Comparison of ENCODE assay signal across 17 cellular contexts in genomic region chr6:129493396-129493902, GRCh38.
DNase-seq lines count a peak whose midpoint lies in the region; ATAC-seq and TF ChIP-seq lines count a peak whose summit lies in the region.
"Had no signal": no experiment of that assay in that cellular context is flagged by ENCODE, and none has a peak within 500 bp of the region (broad histone marks: within the 10 kb centered on the region; RNA-seq: fewer than 3 reads in every experiment).

No MANE protein-coding gene starts in this region.

- H3K4me3 ChIP-seq in foreskin fibroblast (ENCODE audit: low read depth in 1 of 2, low read length in 2 of 2): no peak overlapping the region
- H3K4me3 ChIP-seq: lung, ovary, SJSA1 had no signal

- H3K36me3 Mint-ChIP-seq in stimulated activated naive CD8-positive, alpha-beta T cell treated with anti-CD3 and anti-CD28 coated beads, Interleukin-15, Interleukin-2, amounts not matched to agents 100 ng/mL and 50 ng/mL, for 24 hours (ENCODE audit: low read depth): peaks cover 36% of the 10 kb centered on the region
- peaks cover 45% of the 10 kb centered on the region for H3K36me3 Mint-ChIP-seq in activated naive CD8-positive, alpha-beta T cell treated with anti-CD3 and anti-CD28 coated beads for 36 hours
- no peaks in the 10 kb centered on the region for H3K36me3 Mint-ChIP-seq in nephron progenitor cell (ENCODE audit: low read depth)

- ATAC-seq in stimulated activated naive CD8-positive, alpha-beta T cell treated with anti-CD3 and anti-CD28 coated beads, Interleukin-15, Interleukin-2, amounts not matched to agents 100 U/mL and 50 U/mL, for 24 hours: no peak
- ATAC-seq in HG03520 (IDR thresholded peaks at IDR 0.05; ENCODE audit: unreplicated experiment): no peak
- ATAC-seq: activated T-helper 17 cell treated with anti-CD3 and anti-CD28 coated beads, Interleukin-2, amount 50 U/mL, for 72 hours; stimulated activated effector memory CD8-positive, alpha-beta T cell treated with anti-CD3 and anti-CD28 coated beads, Interleukin-12 subunit alpha, Interleukin-12 subunit beta, amount 100 ng/mL, for 72 hours had no signal

- TF ChIP-seq CTCF in foreskin fibroblast (IDR thresholded peaks at IDR 0.05; ENCODE audit: low read depth, low read length): no peak
- TF ChIP-seq CTCF in nephron progenitor cell (IDR thresholded peaks at IDR 0.05): no peak

- H3K4me3 Mint-ChIP-seq in stimulated activated naive CD8-positive, alpha-beta T cell treated with anti-CD3 and anti-CD28 coated beads, Interleukin-15, Interleukin-2, amounts not matched to agents 100 ng/mL and 50 ng/mL, for 24 hours: peak overlapping the region; percentile 7
- no peak overlapping the region for H3K4me3 Mint-ChIP-seq in activated naive CD8-positive, alpha-beta T cell treated with anti-CD3 and anti-CD28 coated beads for 36 hours
- no peak overlapping the region for H3K4me3 Mint-ChIP-seq in nephron progenitor cell
- H3K4me3 Mint-ChIP-seq: activated B cell treated with CpG ODN at 0.5 μM for 24 hours; activated T-helper 17 cell treated with anti-CD3 and anti-CD28 coated beads, Interleukin-2, amount 50 U/mL, for 72 hours; stimulated activated effector memory CD8-positive, alpha-beta T cell treated with anti-CD3 and anti-CD28 coated beads, Interleukin-12 subunit alpha, Interleukin-12 subunit beta, amount 100 ng/mL, for 72 hours had no signal

- H3K27ac Mint-ChIP-seq in stimulated activated naive CD8-positive, alpha-beta T cell treated with anti-CD3 and anti-CD28 coated beads, Interleukin-15, Interleukin-2, amounts not matched to agents 100 ng/mL and 50 ng/mL, for 24 hours: peak overlapping the region; percentile 93
- peak overlapping the region; percentile 93 for H3K27ac Mint-ChIP-seq in activated naive CD8-positive, alpha-beta T cell treated with anti-CD3 and anti-CD28 coated beads for 36 hours
- H3K27ac Mint-ChIP-seq in nephron progenitor cell: no peak overlapping the region
- H3K27ac Mint-ChIP-seq: activated B cell treated with CpG ODN at 0.5 μM for 24 hours; activated T-helper 17 cell treated with anti-CD3 and anti-CD28 coated beads, Interleukin-2, amount 50 U/mL, for 72 hours; stimulated activated effector memory CD8-positive, alpha-beta T cell treated with anti-CD3 and anti-CD28 coated beads, Interleukin-12 subunit alpha, Interleukin-12 subunit beta, amount 100 ng/mL, for 72 hours had no signal

- peaks cover 94% of the 10 kb centered on the region for H3K4me1 Mint-ChIP-seq in stimulated activated naive CD8-positive, alpha-beta T cell treated with anti-CD3 and anti-CD28 coated beads, Interleukin-15, Interleukin-2, amounts not matched to agents 100 ng/mL and 50 ng/mL, for 24 hours (ENCODE audit: low read depth)
- H3K4me1 Mint-ChIP-seq in activated naive CD8-positive, alpha-beta T cell treated with anti-CD3 and anti-CD28 coated beads for 36 hours: peaks cover 84% of the 10 kb centered on the region
- peaks cover 24% of the 10 kb centered on the region for H3K4me1 Mint-ChIP-seq in nephron progenitor cell

- H3K9me3 Mint-ChIP-seq in stimulated activated naive CD8-positive, alpha-beta T cell treated with anti-CD3 and anti-CD28 coated beads, Interleukin-15, Interleukin-2, amounts not matched to agents 100 ng/mL and 50 ng/mL, for 24 hours: peaks cover 4% of the 10 kb centered on the region
- H3K9me3 Mint-ChIP-seq in activated naive CD8-positive, alpha-beta T cell treated with anti-CD3 and anti-CD28 coated beads for 36 hours: peaks cover 6% of the 10 kb centered on the region
- H3K9me3 Mint-ChIP-seq in nephron progenitor cell: no peaks in the 10 kb centered on the region
- H3K9me3 Mint-ChIP-seq: activated B cell treated with CpG ODN at 0.5 μM for 24 hours; activated T-helper 17 cell treated with anti-CD3 and anti-CD28 coated beads, Interleukin-2, amount 50 U/mL, for 72 hours; stimulated activated effector memory CD8-positive, alpha-beta T cell treated with anti-CD3 and anti-CD28 coated beads, Interleukin-12 subunit alpha, Interleukin-12 subunit beta, amount 100 ng/mL, for 72 hours had no signal

- DNase-seq in stimulated activated naive CD8-positive, alpha-beta T cell treated with anti-CD3 and anti-CD28 coated beads, Interleukin-15, Interleukin-2, amounts not matched to agents 100 U/mL and 50 U/mL, for 24 hours: no peak
- no peak for DNase-seq in activated naive CD8-positive, alpha-beta T cell treated with anti-CD3 and anti-CD28 coated beads for 36 hours
- DNase-seq in foreskin fibroblast (peak; percentile 62 to 79), nephron progenitor cell (no peak)
- DNase-seq in stimulated activated CD4-positive, alpha-beta T cell treated with anti-CD3 and anti-CD28 coated beads, Interleukin-4, amount 100 ng/mL, for 24 hours: no peak
- no peak for DNase-seq in activated effector memory CD4-positive, alpha-beta T cell treated with Interleukin-2 at 50 U/mL for 16 hours
- DNase-seq: activated B cell treated with CpG ODN at 0.5 μM for 24 hours, glutamatergic neuron, NCI-H1105 treated with DMSO at 0.1 percent for 48 hours, NCI-H526, ovary had no signal

- H3K27me3 Mint-ChIP-seq in stimulated activated naive CD8-positive, alpha-beta T cell treated with anti-CD3 and anti-CD28 coated beads, Interleukin-15, Interleukin-2, amounts not matched to agents 100 ng/mL and 50 ng/mL, for 24 hours: no peaks in the 10 kb centered on the region
- H3K27me3 Mint-ChIP-seq in activated naive CD8-positive, alpha-beta T cell treated with anti-CD3 and anti-CD28 coated beads for 36 hours: no peaks in the 10 kb centered on the region
- H3K27me3 Mint-ChIP-seq in nephron progenitor cell (ENCODE audit: low read depth, poor library complexity): peaks cover 12% of the 10 kb centered on the region
- H3K27me3 Mint-ChIP-seq: activated B cell treated with CpG ODN at 0.5 μM for 24 hours; activated T-helper 17 cell treated with anti-CD3 and anti-CD28 coated beads, Interleukin-2, amount 50 U/mL, for 72 hours had no signal

Comparison
In these comparisons a context has a peak if more than half of its experiments do, and no peak if none do; other contexts are left out.
1. DNase-seq: peak in foreskin fibroblast (2 of 2); none in stimulated activated naive CD8-positive, alpha-beta T cell treated with anti-CD3 and anti-CD28 coated beads, Interleukin-15, Interleukin-2, amounts not matched to agents 100 U/mL and 50 U/mL, for 24 hours (single experiment), activated naive CD8-positive, alpha-beta T cell treated with anti-CD3 and anti-CD28 coated beads for 36 hours (single experiment), nephron progenitor cell (single experiment), stimulated activated CD4-positive, alpha-beta T cell treated with anti-CD3 and anti-CD28 coated beads, Interleukin-4, amount 100 ng/mL, for 24 hours (single experiment) and activated effector memory CD4-positive, alpha-beta T cell treated with Interleukin-2 at 50 U/mL for 16 hours (single experiment).